Comparison of ENCODE assay signal across 13 cellular contexts in genomic region chr22:35480627-35481565, GRCh38. TPM values are rescaled to one million over a fixed set of nuclear protein-coding genes. Genes with fewer than 3 reads are reported as not detected.
DNase-seq lines count a peak whose midpoint lies in the region; ATAC-seq, FAIRE-seq and TF ChIP-seq lines count a peak whose summit lies in the region.
"Had no signal": no experiment of that assay in that cellular context is flagged by ENCODE, and none has a peak within 500 bp of the region (broad histone marks: within the 10 kb centered on the region; RNA-seq: fewer than 3 reads in every experiment).

No MANE protein-coding gene starts in this region.

- DNase-seq in NCI-H82 (lab: John Stamatoyannopoulos, UW) (peak; percentile 13), NCI-H82 treated with DMSO at 0.1 percent for 48 hours (lab: John Stamatoyannopoulos, UW; ENCODE audit: unreplicated experiment) (no peak), K562 (ENCODE audit: extremely low read depth in 1 of 4, low spot score in 3 of 4) (peak in 2 of 4 experiments; percentile 9 to 13), mesothelial cell of epicardium (ENCODE audit: low spot score in 2 of 2, unreplicated experiment in 2 of 2) (no peak), upper lobe of left lung (no peak), GM13977 (ENCODE audit: low spot score) (no peak), D721Med (ENCODE audit: insufficient read length, low spot score) (no peak)
- DNase-seq: activated CD4-positive, alpha-beta memory T cell treated with anti-CD3 and anti-CD28 coated beads, Interleukin-2, amount 10 ng/mL, durations not matched to agents 7 days and 5 days; stimulated activated CD4-positive, alpha-beta T cell treated with anti-CD3 and anti-CD28 coated beads, Interleukin-15, amount 100 ng/mL, for 24 hours had no signal

- TF ChIP-seq RAD21 in K562 (CRISPR knock-in tag; conservative IDR thresholded peaks at IDR 0.05 in 1 of 2, IDR thresholded peaks at IDR 0.05 in 1 of 2), result no peak

- 39% methylated on average over 16 of the region's 22 CpGs for WGBS in K562 (ENCODE audit: insufficient coverage, low coverage, missing lambda C conversion rate)
- 38 to 47% methylated on average over 20 to 22 of the region's 22 CpGs for whole genome bisulfite sequencing in upper lobe of left lung, 2 donors

- POLR2A ChIA-PET in K562 (lab: Yijun Ruan, JAX), result interaction anchor here (0.7 kb wide), 1 partner anchor 236 kb away, joined by 3 read pairs; no protein-coding TSS in a partner anchor

- H3K4me2 ChIP-seq in K562 (ENCODE audit: insufficient read depth, low read length), result peak overlapping the region; percentile 13; the same call in 1 of the 2 replicates

- TF ChIP-seq EP300 in K562 (IDR thresholded peaks at IDR 0.05; ENCODE audit: low read length) (no peak), upper lobe of left lung (IDR thresholded peaks at IDR 0.05) (no peak)

- CTCF ChIA-PET in K562 (lab: Yijun Ruan, JAX; ENCODE audit: low intra/inter-chr PET ratio), result no interaction called here

- H3K27me3 Mint-ChIP-seq in mesothelial cell of epicardium (ENCODE audit: low read depth), result peaks cover 2% of the 10 kb centered on the region

- H3K27ac ChIP-seq in K562 (ENCODE audit: extremely low read depth, low read depth, low read length) (no peak overlapping the region), upper lobe of left lung (peak overlapping the region in 3 of 4 donors; percentile 30 to 64 (median 31))
- H3K27ac ChIP-seq: SJSA1 had no signal

- H3K27ac Mint-ChIP-seq in mesothelial cell of epicardium, result peak overlapping the region; percentile 83
- H3K27ac Mint-ChIP-seq: activated CD4-positive, alpha-beta memory T cell treated with anti-CD3 and anti-CD28 coated beads, Interleukin-2, amount 10 ng/mL, durations not matched to agents 7 days and 5 days had no signal

- no peaks in the 10 kb centered on the region for H3K79me2 ChIP-seq in K562 (ENCODE audit: control insufficient read depth, insufficient read depth, low read length)

- BruUV-seq in K562 (replicated peaks; lab: Mats Ljungman, UMichigan), result no TSS peak

- peak overlapping the region; percentile 53 for H2AFZ ChIP-seq in K562 (ENCODE audit: low read depth, low read length)

- H3K9me1 ChIP-seq in K562 (ENCODE audit: control insufficient read depth, insufficient read depth, low read length), result no peaks in the 10 kb centered on the region

- H3K4me3 Mint-ChIP-seq in mesothelial cell of epicardium, result no peak overlapping the region
- H3K4me3 Mint-ChIP-seq: activated CD4-positive, alpha-beta memory T cell treated with anti-CD3 and anti-CD28 coated beads, Interleukin-2, amount 10 ng/mL, durations not matched to agents 7 days and 5 days had no signal

- H4K20me1 ChIP-seq in K562 (replicated peaks; ENCODE audit: control insufficient read depth, insufficient read depth, low read length), result no peaks in the 10 kb centered on the region

- H3K4me1 Mint-ChIP-seq in mesothelial cell of epicardium, result peaks cover 48% of the 10 kb centered on the region

- FAIRE-seq in K562 (lab: Jason Lieb, UNC) (no peak), D721Med (lab: Jason Lieb, UNC) (no peak)

- H3K9ac ChIP-seq in K562 (ENCODE audit: insufficient read depth in 1 of 2, low read depth in 2 of 2, low read length in 2 of 2), result peak overlapping the region in 1 of 2 experiments; percentile 52; a peak in 1 of 4 replicates

- intact Hi-C loops in K562 (cut with micrococcal nuclease), result no loop called here

- in situ Hi-C loops in K562 (cut with MboI), result no loop called here
- in situ Hi-C loops in GM13977 (cut with MboI; ENCODE audit: low pct_unique_long_range_greater_than_20kb, low sequenced_read_pairs, unreplicated experiment), result no loop called here

- TF ChIP-seq POLR2A in K562 (conservative IDR thresholded peaks at IDR 0.05), result no peak
- no peak for TF ChIP-seq POLR2A in upper lobe of left lung (IDR thresholded peaks at IDR 0.05)

- H3K36me3 ChIP-seq in K562 (ENCODE audit: control insufficient read depth, insufficient read depth, low read length) (no peaks in the 10 kb centered on the region), upper lobe of left lung (no peaks in the 10 kb centered on the region)
- H3K36me3 ChIP-seq: SJSA1 had no signal

- H3K9me3 ChIP-seq in K562 (replicated peaks; ENCODE audit: control insufficient read depth, insufficient read depth, low read depth, low read length) (no peaks in the 10 kb centered on the region), upper lobe of left lung (no peaks in the 10 kb centered on the region)

- H3K4me3 ChIP-seq in K562 (no peak overlapping the region), upper lobe of left lung (no peak overlapping the region)
- H3K4me3 ChIP-seq: lung, SJSA1 had no signal

- no peaks in the 10 kb centered on the region for H3K36me3 Mint-ChIP-seq in mesothelial cell of epicardium

- ATAC-seq in K562 (peak; percentile 66), upper lobe of left lung (ENCODE audit: low FRiP score in 2 of 2) (no peak), GM21619 (IDR thresholded peaks at IDR 0.05; ENCODE audit: unreplicated experiment) (no peak)

- H3K4me1 ChIP-seq in K562 (replicated peaks in 1 of 2; ENCODE audit: control insufficient read depth in 2 of 2, insufficient read depth in 2 of 2, low read length in 2 of 2) (peaks cover 12 to 20% of the 10 kb centered on the region in 2 experiments), upper lobe of left lung (peaks cover 11 to 29% (median 24%) of the 10 kb centered on the region in 4 donors)

- TF ChIP-seq CTCF in K562 (IDR thresholded peaks at IDR 0.05 in 2 of 3, conservative IDR thresholded peaks at IDR 0.05 in 1 of 3; ENCODE audit: insufficient read depth in 2 of 3, low read depth in 1 of 3, low read length in 3 of 3) (no peak), mesothelial cell of epicardium (IDR thresholded peaks at IDR 0.05; ENCODE audit: unreplicated experiment) (no peak), upper lobe of left lung (IDR thresholded peaks at IDR 0.05) (no peak), GM13977 (IDR thresholded peaks at IDR 0.05; ENCODE audit: extremely low read depth, insufficient read depth, missing control alignments) (no peak), D721Med (IDR thresholded peaks at IDR 0.05; ENCODE audit: insufficient read depth, missing control alignments) (no peak)

- H3K9me3 Mint-ChIP-seq in mesothelial cell of epicardium, result no peaks in the 10 kb centered on the region
- H3K9me3 Mint-ChIP-seq: activated CD4-positive, alpha-beta memory T cell treated with anti-CD3 and anti-CD28 coated beads, Interleukin-2, amount 10 ng/mL, durations not matched to agents 7 days and 5 days had no signal

- H3K27me3 ChIP-seq in K562 (ENCODE audit: control insufficient read depth in 2 of 2, insufficient read depth in 2 of 2, low read length in 2 of 2), result peaks cover 0 to 12% of the 10 kb centered on the region in 2 experiments; a peak in 4 of 5 replicates
- no peaks in the 10 kb centered on the region for H3K27me3 ChIP-seq in upper lobe of left lung
- H3K27me3 ChIP-seq: SJSA1 had no signal

TF ChIP-seq in K562, 482 proteins besides CTCF, POLR2A, EP300 and RAD21 (continues in another document):
- TF ChIP-seq ZFPM2 (CRISPR knock-in tag; IDR thresholded peaks at IDR 0.05), result no peak

RNA-seq across cellular contexts. Expression of gene RASD2, which starts 59.7 kb away (rescaled TPM):
- not detected in 2 replicates for total RNA-seq in K562 (2011; cell fraction: chromatin; rRNA removed; ENCODE audit: low replicate concordance)
- total RNA-seq in K562 (2011; cell fraction: nucleolus; rRNA removed), result not detected in 2 replicates
- not detected in 2 replicates for total RNA-seq in K562 (2011; cell fraction: nucleoplasm; rRNA removed)
- total RNA-seq in K562 (2014; rRNA removed) (0.05 TPM in 1 of 2 replicates, not detected in the other), K562 (2014; rRNA removed; fragmentation: Illumina TruSeq; extraction: Trizol) (not detected in 2 replicates), K562 (2015; rRNA removed; fragmentation: Illumina TruSeq; extraction: Trizol) (not detected in 2 replicates), K562 (2021) (0.04 TPM in 1 of 2 replicates, not detected in the other), mesothelial cell of epicardium (0.14 to 0.20 TPM in 2 of 3 replicates, not detected in the other), upper lobe of left lung (1 to 10 TPM in 4 of 6 donors, under 1 TPM in 2; 0.49 to 4.2 (median 1.7) TPM)
- polyA plus RNA-seq in K562 (2011; rRNA removed) (not detected in 2 replicates), K562 (2014; fragmentation: Illumina TruSeq; extraction: Trizol) (not detected in 2 replicates), K562 (2014; fragmentation: Nextera tagmentation; extraction: Ambion mirVana) (not detected), K562 (2014; rRNA removed) (not detected in 2 replicates)
- not detected in 2 replicates for polyA plus RNA-seq in K562 (2011; cell fraction: cytosol; rRNA removed)
- not detected in 2 replicates for polyA plus RNA-seq in K562 (2011; cell fraction: nucleus; rRNA removed)
- polyA plus RNA-seq in K562 (2012), result 0.06 TPM in 1 of 2 replicates, not detected in the other
- not detected in 2 replicates for polyA minus RNA-seq in K562 (2011; rRNA and poly(A)+ RNA removed)
- not detected in 2 replicates for polyA minus RNA-seq in K562 (2011; cell fraction: cytosol; rRNA and poly(A)+ RNA removed)
- not detected in 2 replicates for polyA minus RNA-seq in K562 (2011; cell fraction: nucleus; rRNA and poly(A)+ RNA removed)
- total RNA-seq: activated CD4-positive, alpha-beta memory T cell treated with anti-CD3 and anti-CD28 coated beads, Interleukin-2, amount 10 ng/mL, durations not matched to agents 7 days and 5 days; HT1080; SJSA1 had no signal
